Comparison of ENCODE assay signal across 8 cellular contexts in the genomic region with DNA sequence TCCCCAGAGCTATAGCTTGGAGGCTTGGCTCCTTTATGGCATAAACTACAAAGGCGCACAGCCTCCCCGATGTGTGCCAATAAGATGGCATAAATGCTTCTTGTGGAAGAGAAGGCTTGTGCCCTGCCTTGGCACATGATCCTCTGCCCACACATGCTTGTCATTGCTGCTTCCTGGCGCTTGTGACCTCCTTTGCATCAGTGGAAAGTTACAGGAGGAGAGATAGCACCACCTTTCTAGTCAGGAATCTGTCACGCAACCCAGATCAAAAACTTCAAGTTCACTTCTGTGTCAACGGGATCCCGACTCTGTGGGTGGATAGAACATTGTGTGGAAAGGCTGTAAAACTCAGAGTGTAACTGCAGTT.
DNase-seq lines count a peak whose midpoint lies in the region; ATAC-seq and TF ChIP-seq lines count a peak whose summit lies in the region.

No MANE protein-coding gene starts in this region.

- DNase-seq in SW480 (ENCODE audit: low spot score) (peak; percentile 80), mesothelial cell of epicardium (ENCODE audit: low spot score in 2 of 2, unreplicated experiment in 2 of 2) (no peak), SHP77 treated with DMSO at 0.1 percent for 48 hours (lab: John Stamatoyannopoulos, UW) (no peak), NCI-H2171 treated with DMSO at 0.1 percent for 48 hours (lab: John Stamatoyannopoulos, UW) (no peak)
- DNase-seq in stimulated activated naive B cell treated with anti-CD40 and anti-IgM and Interleukin-4, amounts not matched to agents 10 μg/mL and 1 μg/mL and 100 μg/mL, for 72 hours = no peak

- H3K27ac Mint-ChIP-seq in activated naive CD4-positive, alpha-beta T cell treated with anti-CD3 and anti-CD28 coated beads, Interleukin-2, amount 50 U/mL, for 24 hours = peak overlapping the region; percentile 93
- peak overlapping the region; percentile 84 for H3K27ac Mint-ChIP-seq in mesothelial cell of epicardium
- peak overlapping the region; percentile 81 for H3K27ac Mint-ChIP-seq in stimulated activated naive B cell treated with anti-CD40 and anti-IgM and Interleukin-4, amounts not matched to agents 10 μg/mL and 1 μg/mL and 100 μg/mL, for 72 hours

- peaks cover 96% of the 10 kb centered on the region for H3K4me1 Mint-ChIP-seq in activated naive CD4-positive, alpha-beta T cell treated with anti-CD3 and anti-CD28 coated beads, Interleukin-2, amount 50 U/mL, for 24 hours
- peaks cover 34% of the 10 kb centered on the region for H3K4me1 Mint-ChIP-seq in mesothelial cell of epicardium
- peaks cover 31 to 51% of the 10 kb centered on the region in 2 donors for H3K4me1 Mint-ChIP-seq in stimulated activated naive B cell treated with anti-CD40 and anti-IgM and Interleukin-4, amounts not matched to agents 10 μg/mL and 1 μg/mL and 100 μg/mL, for 72 hours

- peaks cover 23% of the 10 kb centered on the region for H3K36me3 Mint-ChIP-seq in activated naive CD4-positive, alpha-beta T cell treated with anti-CD3 and anti-CD28 coated beads, Interleukin-2, amount 50 U/mL, for 24 hours
- no peaks in the 10 kb centered on the region for H3K36me3 Mint-ChIP-seq in mesothelial cell of epicardium
- peaks cover 2 to 4% of the 10 kb centered on the region in 2 donors for H3K36me3 Mint-ChIP-seq in stimulated activated naive B cell treated with anti-CD40 and anti-IgM and Interleukin-4, amounts not matched to agents 10 μg/mL and 1 μg/mL and 100 μg/mL, for 72 hours

- peak; percentile 65 for ATAC-seq in stimulated activated naive B cell treated with anti-CD40 and anti-IgM and Interleukin-4, amounts not matched to agents 10 μg/mL and 1 μg/mL and 100 μg/mL, for 72 hours (replicated peaks)
- ATAC-seq in GM18505 (IDR thresholded peaks at IDR 0.05; ENCODE audit: unreplicated experiment) (no peak), HG03432 (IDR thresholded peaks at IDR 0.05; ENCODE audit: unreplicated experiment) (no peak)

- H3K27me3 Mint-ChIP-seq in activated naive CD4-positive, alpha-beta T cell treated with anti-CD3 and anti-CD28 coated beads, Interleukin-2, amount 50 U/mL, for 24 hours = no peaks in the 10 kb centered on the region
- no peaks in the 10 kb centered on the region for H3K27me3 Mint-ChIP-seq in mesothelial cell of epicardium (ENCODE audit: low read depth)
- no peaks in the 10 kb centered on the region for H3K27me3 Mint-ChIP-seq in stimulated activated naive B cell treated with anti-CD40 and anti-IgM and Interleukin-4, amounts not matched to agents 10 μg/mL and 1 μg/mL and 100 μg/mL, for 72 hours

- TF ChIP-seq POLR2A in GM18505 (IDR thresholded peaks at IDR 0.05; ENCODE audit: borderline replicate concordance, extremely low read depth, insufficient read depth, insufficient read length) = no peak

- peaks cover 4% of the 10 kb centered on the region for H3K9me3 Mint-ChIP-seq in activated naive CD4-positive, alpha-beta T cell treated with anti-CD3 and anti-CD28 coated beads, Interleukin-2, amount 50 U/mL, for 24 hours
- H3K9me3 Mint-ChIP-seq in mesothelial cell of epicardium = no peaks in the 10 kb centered on the region
- no peaks in the 10 kb centered on the region for H3K9me3 Mint-ChIP-seq in stimulated activated naive B cell treated with anti-CD40 and anti-IgM and Interleukin-4, amounts not matched to agents 10 μg/mL and 1 μg/mL and 100 μg/mL, for 72 hours

- H3K4me3 Mint-ChIP-seq in activated naive CD4-positive, alpha-beta T cell treated with anti-CD3 and anti-CD28 coated beads, Interleukin-2, amount 50 U/mL, for 24 hours = peak overlapping the region; percentile 77
- no peak overlapping the region for H3K4me3 Mint-ChIP-seq in mesothelial cell of epicardium
- H3K4me3 Mint-ChIP-seq in stimulated activated naive B cell treated with anti-CD40 and anti-IgM and Interleukin-4, amounts not matched to agents 10 μg/mL and 1 μg/mL and 100 μg/mL, for 72 hours = no peak overlapping the region

- TF ChIP-seq CTCF in mesothelial cell of epicardium (IDR thresholded peaks at IDR 0.05; ENCODE audit: unreplicated experiment) = no peak

Comparison
In these comparisons a context has a peak if more than half of its experiments do, and no peak if none do; other contexts are left out.
1. ATAC-seq: peak in stimulated activated naive B cell treated with anti-CD40 and anti-IgM and Interleukin-4, amounts not matched to agents 10 μg/mL and 1 μg/mL and 100 μg/mL, for 72 hours (2 of 2); none in GM18505 (single experiment) and HG03432 (single experiment).
2. Peak in every context shown above with its lines, with median percentiles within 50 percentile points of each other: H3K27ac Mint-ChIP-seq.